In the genomic region with DNA sequence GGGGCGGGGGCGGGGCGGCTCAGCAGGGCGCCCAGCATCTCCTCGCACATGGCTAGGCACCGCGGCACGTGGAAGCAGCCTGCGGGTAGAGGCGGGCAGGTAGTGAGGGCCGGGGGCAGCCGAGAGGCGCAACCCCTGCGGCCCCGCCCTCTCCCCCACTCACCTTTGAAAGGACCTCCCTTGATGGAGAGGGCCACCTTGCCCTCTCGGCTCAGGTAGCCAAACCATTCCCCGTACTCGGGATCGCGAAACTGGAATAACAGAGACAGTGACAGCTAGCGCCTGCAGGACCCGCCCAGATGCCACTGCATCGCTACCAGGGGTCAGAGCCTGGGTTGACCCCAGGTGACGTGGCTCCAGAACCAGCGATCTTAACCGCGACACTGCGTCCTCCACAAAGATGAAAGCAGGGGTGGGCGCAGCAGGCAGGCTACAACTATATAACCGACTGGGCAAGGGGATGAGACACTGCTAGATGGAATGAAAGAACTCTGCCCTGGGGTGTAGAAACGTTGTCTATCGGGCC, we compare ENCODE assay signal across 1 cellular context.
TF ChIP-seq lines count a peak whose summit lies in the region.

No MANE protein-coding gene starts in this region.

TF ChIP-seq in K562, 482 proteins besides CTCF, POLR2A, EP300 and RAD21 (continues in another document):
- TF ChIP-seq NCOR1 (IDR thresholded peaks at IDR 0.05), result no peak
- TF ChIP-seq NBN (IDR thresholded peaks at IDR 0.05; ENCODE audit: low read depth), result no peak
- TF ChIP-seq, protein P1, sequence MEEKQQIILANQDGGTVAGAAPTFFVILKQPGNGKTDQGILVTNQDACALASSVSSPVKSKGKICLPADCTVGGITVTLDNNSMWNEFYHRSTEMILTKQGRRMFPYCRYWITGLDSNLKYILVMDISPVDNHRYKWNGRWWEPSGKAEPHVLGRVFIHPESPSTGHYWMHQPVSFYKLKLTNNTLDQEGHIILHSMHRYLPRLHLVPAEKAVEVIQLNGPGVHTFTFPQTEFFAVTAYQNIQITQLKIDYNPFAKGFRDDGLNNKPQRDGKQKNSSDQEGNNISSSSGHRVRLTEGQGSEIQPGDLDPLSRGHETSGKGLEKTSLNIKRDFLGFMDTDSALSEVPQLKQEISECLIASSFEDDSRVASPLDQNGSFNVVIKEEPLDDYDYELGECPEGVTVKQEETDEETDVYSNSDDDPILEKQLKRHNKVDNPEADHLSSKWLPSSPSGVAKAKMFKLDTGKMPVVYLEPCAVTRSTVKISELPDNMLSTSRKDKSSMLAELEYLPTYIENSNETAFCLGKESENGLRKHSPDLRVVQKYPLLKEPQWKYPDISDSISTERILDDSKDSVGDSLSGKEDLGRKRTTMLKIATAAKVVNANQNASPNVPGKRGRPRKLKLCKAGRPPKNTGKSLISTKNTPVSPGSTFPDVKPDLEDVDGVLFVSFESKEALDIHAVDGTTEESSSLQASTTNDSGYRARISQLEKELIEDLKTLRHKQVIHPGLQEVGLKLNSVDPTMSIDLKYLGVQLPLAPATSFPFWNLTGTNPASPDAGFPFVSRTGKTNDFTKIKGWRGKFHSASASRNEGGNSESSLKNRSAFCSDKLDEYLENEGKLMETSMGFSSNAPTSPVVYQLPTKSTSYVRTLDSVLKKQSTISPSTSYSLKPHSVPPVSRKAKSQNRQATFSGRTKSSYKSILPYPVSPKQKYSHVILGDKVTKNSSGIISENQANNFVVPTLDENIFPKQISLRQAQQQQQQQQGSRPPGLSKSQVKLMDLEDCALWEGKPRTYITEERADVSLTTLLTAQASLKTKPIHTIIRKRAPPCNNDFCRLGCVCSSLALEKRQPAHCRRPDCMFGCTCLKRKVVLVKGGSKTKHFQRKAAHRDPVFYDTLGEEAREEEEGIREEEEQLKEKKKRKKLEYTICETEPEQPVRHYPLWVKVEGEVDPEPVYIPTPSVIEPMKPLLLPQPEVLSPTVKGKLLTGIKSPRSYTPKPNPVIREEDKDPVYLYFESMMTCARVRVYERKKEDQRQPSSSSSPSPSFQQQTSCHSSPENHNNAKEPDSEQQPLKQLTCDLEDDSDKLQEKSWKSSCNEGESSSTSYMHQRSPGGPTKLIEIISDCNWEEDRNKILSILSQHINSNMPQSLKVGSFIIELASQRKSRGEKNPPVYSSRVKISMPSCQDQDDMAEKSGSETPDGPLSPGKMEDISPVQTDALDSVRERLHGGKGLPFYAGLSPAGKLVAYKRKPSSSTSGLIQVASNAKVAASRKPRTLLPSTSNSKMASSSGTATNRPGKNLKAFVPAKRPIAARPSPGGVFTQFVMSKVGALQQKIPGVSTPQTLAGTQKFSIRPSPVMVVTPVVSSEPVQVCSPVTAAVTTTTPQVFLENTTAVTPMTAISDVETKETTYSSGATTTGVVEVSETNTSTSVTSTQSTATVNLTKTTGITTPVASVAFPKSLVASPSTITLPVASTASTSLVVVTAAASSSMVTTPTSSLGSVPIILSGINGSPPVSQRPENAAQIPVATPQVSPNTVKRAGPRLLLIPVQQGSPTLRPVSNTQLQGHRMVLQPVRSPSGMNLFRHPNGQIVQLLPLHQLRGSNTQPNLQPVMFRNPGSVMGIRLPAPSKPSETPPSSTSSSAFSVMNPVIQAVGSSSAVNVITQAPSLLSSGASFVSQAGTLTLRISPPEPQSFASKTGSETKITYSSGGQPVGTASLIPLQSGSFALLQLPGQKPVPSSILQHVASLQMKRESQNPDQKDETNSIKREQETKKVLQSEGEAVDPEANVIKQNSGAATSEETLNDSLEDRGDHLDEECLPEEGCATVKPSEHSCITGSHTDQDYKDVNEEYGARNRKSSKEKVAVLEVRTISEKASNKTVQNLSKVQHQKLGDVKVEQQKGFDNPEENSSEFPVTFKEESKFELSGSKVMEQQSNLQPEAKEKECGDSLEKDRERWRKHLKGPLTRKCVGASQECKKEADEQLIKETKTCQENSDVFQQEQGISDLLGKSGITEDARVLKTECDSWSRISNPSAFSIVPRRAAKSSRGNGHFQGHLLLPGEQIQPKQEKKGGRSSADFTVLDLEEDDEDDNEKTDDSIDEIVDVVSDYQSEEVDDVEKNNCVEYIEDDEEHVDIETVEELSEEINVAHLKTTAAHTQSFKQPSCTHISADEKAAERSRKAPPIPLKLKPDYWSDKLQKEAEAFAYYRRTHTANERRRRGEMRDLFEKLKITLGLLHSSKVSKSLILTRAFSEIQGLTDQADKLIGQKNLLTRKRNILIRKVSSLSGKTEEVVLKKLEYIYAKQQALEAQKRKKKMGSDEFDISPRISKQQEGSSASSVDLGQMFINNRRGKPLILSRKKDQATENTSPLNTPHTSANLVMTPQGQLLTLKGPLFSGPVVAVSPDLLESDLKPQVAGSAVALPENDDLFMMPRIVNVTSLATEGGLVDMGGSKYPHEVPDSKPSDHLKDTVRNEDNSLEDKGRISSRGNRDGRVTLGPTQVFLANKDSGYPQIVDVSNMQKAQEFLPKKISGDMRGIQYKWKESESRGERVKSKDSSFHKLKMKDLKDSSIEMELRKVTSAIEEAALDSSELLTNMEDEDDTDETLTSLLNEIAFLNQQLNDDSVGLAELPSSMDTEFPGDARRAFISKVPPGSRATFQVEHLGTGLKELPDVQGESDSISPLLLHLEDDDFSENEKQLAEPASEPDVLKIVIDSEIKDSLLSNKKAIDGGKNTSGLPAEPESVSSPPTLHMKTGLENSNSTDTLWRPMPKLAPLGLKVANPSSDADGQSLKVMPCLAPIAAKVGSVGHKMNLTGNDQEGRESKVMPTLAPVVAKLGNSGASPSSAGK (IDR thresholded peaks at IDR 0.05), result 0 out of 2 replicates have a peak, but pooled peaks have one; percentile 23
- no peak for TF ChIP-seq BACH1 (tag; IDR thresholded peaks at IDR 0.05)
- TF ChIP-seq YY1 (IDR thresholded peaks at IDR 0.05; ENCODE audit: borderline replicate concordance in 1 of 3, control insufficient read depth in 1 of 3, extremely low read depth in 1 of 3, insufficient read depth in 3 of 3, insufficient read length in 1 of 3, insufficient replicate concordance in 2 of 3, low read depth in 1 of 3, low read length in 2 of 3), result no peak
- TF ChIP-seq SMARCC2 (IDR thresholded peaks at IDR 0.05; ENCODE audit: low read depth), result no peak
- TF ChIP-seq EP400 (IDR thresholded peaks at IDR 0.05), result peak; percentile 70
- TF ChIP-seq, protein P2, sequence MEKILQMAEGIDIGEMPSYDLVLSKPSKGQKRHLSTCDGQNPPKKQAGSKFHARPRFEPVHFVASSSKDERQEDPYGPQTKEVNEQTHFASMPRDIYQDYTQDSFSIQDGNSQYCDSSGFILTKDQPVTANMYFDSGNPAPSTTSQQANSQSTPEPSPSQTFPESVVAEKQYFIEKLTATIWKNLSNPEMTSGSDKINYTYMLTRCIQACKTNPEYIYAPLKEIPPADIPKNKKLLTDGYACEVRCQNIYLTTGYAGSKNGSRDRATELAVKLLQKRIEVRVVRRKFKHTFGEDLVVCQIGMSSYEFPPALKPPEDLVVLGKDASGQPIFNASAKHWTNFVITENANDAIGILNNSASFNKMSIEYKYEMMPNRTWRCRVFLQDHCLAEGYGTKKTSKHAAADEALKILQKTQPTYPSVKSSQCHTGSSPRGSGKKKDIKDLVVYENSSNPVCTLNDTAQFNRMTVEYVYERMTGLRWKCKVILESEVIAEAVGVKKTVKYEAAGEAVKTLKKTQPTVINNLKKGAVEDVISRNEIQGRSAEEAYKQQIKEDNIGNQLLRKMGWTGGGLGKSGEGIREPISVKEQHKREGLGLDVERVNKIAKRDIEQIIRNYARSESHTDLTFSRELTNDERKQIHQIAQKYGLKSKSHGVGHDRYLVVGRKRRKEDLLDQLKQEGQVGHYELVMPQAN (IDR thresholded peaks at IDR 0.05; ENCODE audit: borderline replicate concordance), result peak; percentile 71; the same call in 1 of the 2 replicates
- TF ChIP-seq, protein P3, sequence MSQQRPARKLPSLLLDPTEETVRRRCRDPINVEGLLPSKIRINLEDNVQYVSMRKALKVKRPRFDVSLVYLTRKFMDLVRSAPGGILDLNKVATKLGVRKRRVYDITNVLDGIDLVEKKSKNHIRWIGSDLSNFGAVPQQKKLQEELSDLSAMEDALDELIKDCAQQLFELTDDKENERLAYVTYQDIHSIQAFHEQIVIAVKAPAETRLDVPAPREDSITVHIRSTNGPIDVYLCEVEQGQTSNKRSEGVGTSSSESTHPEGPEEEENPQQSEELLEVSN (IDR thresholded peaks at IDR 0.05; ENCODE audit: borderline replicate concordance in 1 of 2, extremely low read depth in 1 of 2, insufficient read depth in 1 of 2, insufficient read length in 1 of 2, low read depth in 1 of 2, low read length in 1 of 2, poor library complexity in 1 of 2, severe bottlenecking in 1 of 2), result peak; percentile 25 to 52
- TF ChIP-seq ZNF41 (CRISPR knock-in tag; conservative IDR thresholded peaks at IDR 0.05), result no peak
- 0 out of 2 replicates have a peak, but pooled peaks have one; percentile 11 for TF ChIP-seq ETV5 (CRISPR knock-in tag; IDR thresholded peaks at IDR 0.05; ENCODE audit: low read depth)
- no peak for TF ChIP-seq ZNF77 (CRISPR knock-in tag; IDR thresholded peaks at IDR 0.05)
- TF ChIP-seq CSDE1 (IDR thresholded peaks at IDR 0.05), result no peak
- TF ChIP-seq SIN3B (IDR thresholded peaks at IDR 0.05; ENCODE audit: low read depth), result no peak
- TF ChIP-seq GATA2 (CRISPR knock-in tag; IDR thresholded peaks at IDR 0.05), result no peak
- TF ChIP-seq OTX1 (CRISPR knock-in tag; IDR thresholded peaks at IDR 0.05), result no peak
- TF ChIP-seq, protein P4, sequence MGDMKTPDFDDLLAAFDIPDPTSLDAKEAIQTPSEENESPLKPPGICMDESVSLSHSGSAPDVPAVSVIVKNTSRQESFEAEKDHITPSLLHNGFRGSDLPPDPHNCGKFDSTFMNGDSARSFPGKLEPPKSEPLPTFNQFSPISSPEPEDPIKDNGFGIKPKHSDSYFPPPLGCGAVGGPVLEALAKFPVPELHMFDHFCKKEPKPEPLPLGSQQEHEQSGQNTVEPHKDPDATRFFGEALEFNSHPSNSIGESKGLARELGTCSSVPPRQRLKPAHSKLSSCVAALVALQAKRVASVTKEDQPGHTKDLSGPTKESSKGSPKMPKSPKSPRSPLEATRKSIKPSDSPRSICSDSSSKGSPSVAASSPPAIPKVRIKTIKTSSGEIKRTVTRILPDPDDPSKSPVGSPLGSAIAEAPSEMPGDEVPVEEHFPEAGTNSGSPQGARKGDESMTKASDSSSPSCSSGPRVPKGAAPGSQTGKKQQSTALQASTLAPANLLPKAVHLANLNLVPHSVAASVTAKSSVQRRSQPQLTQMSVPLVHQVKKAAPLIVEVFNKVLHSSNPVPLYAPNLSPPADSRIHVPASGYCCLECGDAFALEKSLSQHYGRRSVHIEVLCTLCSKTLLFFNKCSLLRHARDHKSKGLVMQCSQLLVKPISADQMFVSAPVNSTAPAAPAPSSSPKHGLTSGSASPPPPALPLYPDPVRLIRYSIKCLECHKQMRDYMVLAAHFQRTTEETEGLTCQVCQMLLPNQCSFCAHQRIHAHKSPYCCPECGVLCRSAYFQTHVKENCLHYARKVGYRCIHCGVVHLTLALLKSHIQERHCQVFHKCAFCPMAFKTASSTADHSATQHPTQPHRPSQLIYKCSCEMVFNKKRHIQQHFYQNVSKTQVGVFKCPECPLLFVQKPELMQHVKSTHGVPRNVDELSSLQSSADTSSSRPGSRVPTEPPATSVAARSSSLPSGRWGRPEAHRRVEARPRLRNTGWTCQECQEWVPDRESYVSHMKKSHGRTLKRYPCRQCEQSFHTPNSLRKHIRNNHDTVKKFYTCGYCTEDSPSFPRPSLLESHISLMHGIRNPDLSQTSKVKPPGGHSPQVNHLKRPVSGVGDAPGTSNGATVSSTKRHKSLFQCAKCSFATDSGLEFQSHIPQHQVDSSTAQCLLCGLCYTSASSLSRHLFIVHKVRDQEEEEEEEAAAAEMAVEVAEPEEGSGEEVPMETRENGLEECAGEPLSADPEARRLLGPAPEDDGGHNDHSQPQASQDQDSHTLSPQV (IDR thresholded peaks at IDR 0.05), result no peak
- no peak for TF ChIP-seq NCOA6 (IDR thresholded peaks at IDR 0.05)
- TF ChIP-seq TCF7 (IDR thresholded peaks at IDR 0.05; ENCODE audit: borderline replicate concordance), result no peak
- TF ChIP-seq, protein P5, sequence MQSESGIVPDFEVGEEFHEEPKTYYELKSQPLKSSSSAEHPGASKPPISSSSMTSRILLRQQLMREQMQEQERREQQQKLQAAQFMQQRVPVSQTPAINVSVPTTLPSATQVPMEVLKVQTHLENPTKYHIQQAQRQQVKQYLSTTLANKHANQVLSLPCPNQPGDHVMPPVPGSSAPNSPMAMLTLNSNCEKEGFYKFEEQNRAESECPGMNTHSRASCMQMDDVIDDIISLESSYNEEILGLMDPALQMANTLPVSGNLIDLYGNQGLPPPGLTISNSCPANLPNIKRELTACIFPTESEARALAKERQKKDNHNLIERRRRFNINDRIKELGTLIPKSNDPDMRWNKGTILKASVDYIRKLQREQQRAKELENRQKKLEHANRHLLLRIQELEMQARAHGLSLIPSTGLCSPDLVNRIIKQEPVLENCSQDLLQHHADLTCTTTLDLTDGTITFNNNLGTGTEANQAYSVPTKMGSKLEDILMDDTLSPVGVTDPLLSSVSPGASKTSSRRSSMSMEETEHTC (IDR thresholded peaks at IDR 0.05), result no peak
- TF ChIP-seq, protein P6, sequence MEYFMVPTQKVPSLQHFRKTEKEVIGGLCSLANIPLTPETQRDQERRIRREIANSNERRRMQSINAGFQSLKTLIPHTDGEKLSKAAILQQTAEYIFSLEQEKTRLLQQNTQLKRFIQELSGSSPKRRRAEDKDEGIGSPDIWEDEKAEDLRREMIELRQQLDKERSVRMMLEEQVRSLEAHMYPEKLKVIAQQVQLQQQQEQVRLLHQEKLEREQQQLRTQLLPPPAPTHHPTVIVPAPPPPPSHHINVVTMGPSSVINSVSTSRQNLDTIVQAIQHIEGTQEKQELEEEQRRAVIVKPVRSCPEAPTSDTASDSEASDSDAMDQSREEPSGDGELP (CRISPR knock-in tag; IDR thresholded peaks at IDR 0.05; ENCODE audit: borderline replicate concordance), result 0 out of 2 replicates have a peak, but pooled peaks have one; percentile 26
- TF ChIP-seq HDAC1 (IDR thresholded peaks at IDR 0.05), result 0 out of 4 replicates have a peak, but pooled peaks of 1 of the 2 experiments have one; percentile 36
- no peak for TF ChIP-seq RBM15 (IDR thresholded peaks at IDR 0.05; ENCODE audit: insufficient read depth, low read length)
- TF ChIP-seq, protein P7, sequence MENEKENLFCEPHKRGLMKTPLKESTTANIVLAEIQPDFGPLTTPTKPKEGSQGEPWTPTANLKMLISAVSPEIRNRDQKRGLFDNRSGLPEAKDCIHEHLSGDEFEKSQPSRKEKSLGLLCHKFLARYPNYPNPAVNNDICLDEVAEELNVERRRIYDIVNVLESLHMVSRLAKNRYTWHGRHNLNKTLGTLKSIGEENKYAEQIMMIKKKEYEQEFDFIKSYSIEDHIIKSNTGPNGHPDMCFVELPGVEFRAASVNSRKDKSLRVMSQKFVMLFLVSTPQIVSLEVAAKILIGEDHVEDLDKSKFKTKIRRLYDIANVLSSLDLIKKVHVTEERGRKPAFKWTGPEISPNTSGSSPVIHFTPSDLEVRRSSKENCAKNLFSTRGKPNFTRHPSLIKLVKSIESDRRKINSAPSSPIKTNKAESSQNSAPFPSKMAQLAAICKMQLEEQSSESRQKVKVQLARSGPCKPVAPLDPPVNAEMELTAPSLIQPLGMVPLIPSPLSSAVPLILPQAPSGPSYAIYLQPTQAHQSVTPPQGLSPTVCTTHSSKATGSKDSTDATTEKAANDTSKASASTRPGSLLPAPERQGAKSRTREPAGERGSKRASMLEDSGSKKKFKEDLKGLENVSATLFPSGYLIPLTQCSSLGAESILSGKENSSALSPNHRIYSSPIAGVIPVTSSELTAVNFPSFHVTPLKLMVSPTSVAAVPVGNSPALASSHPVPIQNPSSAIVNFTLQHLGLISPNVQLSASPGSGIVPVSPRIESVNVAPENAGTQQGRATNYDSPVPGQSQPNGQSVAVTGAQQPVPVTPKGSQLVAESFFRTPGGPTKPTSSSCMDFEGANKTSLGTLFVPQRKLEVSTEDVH (IDR thresholded peaks at IDR 0.05; ENCODE audit: low read depth, partially characterized antibody), result no peak
- TF ChIP-seq PHF8 (IDR thresholded peaks at IDR 0.05; ENCODE audit: borderline replicate concordance, low read length), result no peak
- no peak for TF ChIP-seq HEY1 (CRISPR knock-in tag; IDR thresholded peaks at IDR 0.05; ENCODE audit: borderline replicate concordance)
- no peak for TF ChIP-seq ZNF311 (CRISPR knock-in tag; IDR thresholded peaks at IDR 0.05)
